Comparison of ENCODE assay signal across 8 cellular contexts in the genomic region with DNA sequence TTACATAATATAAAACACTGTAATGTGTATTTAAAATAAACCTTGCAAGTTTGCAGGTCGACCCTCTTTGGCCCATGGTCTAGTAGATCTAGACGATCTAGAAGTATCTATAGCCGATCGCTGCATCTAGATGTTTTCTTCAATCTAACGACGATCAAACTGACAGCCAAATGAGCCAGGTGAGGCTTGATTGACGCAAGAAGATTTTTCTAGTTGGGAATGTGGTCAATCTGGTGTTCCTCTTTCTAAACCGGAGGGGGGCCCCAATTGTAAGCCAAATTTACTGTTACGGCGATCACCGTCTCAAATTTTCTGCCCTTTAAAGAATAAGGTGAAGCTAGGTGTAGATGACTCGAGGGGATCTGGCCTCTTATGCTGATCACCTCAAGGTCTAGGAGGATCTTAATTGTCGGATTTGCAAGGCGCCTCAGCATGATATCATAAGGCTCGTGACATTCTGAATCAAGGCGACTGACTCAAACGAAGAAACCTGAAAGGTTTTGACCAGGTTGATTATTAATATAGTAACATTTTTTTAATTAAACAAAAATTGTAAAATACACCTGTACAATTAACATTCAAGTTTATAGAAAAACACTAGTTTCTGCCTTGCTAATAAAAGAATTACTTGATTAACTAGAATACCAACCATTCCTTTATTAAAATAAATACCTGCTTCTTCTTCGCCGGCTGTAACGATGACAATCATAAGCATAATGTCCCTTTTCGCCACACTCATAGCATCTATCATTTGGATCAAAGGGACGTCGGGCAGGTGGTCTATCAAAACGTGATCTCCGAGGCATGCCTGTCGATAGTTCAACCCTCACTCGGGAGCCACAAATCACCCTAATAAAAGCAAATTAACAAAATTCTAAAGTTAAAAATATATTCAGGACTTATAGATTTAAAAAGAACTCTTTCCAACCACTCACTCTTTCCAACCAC. TPM values are rescaled to one million over a fixed set of nuclear protein-coding genes. Genes with fewer than 3 reads are reported as not detected.
DNase-seq lines count a peak whose midpoint lies in the region; ATAC-seq and TF ChIP-seq lines count a peak whose summit lies in the region.

No MANE protein-coding gene starts in this region.

- no peak overlapping the region for H4K91ac ChIP-seq in mesenchymal stem cell (ENCODE audit: low read length)

- no peaks in the 10 kb centered on the region for H3K79me1 ChIP-seq in mesenchymal stem cell (replicated peaks; ENCODE audit: low read length, poor library complexity, severe bottlenecking)

- no peak overlapping the region for H3K23ac ChIP-seq in mesenchymal stem cell (ENCODE audit: low read length in 2 of 2)

- no peak overlapping the region for H2AFZ ChIP-seq in mesenchymal stem cell (ENCODE audit: low read depth, low read length)

- H3K9me3 ChIP-seq in mesenchymal stem cell (ENCODE audit: control insufficient read depth, low read length): no peaks in the 10 kb centered on the region

- H2BK5ac ChIP-seq in mesenchymal stem cell (ENCODE audit: low read depth, low read length, poor library complexity, severe bottlenecking): no peak overlapping the region

- peak overlapping the region; percentile 97 for H3K4me3 ChIP-seq in astrocyte of the cerebellum (ENCODE audit: low read depth, low read length)
- peak overlapping the region; percentile 25 to 100 for H3K4me3 ChIP-seq in mesenchymal stem cell (ENCODE audit: insufficient read depth in 1 of 2, low read depth in 1 of 2, low read length in 2 of 2)

- H3K27ac ChIP-seq in mesenchymal stem cell (ENCODE audit: low read length, poor library complexity, severe bottlenecking): no peak overlapping the region

- TF ChIP-seq CTCF in astrocyte of the cerebellum (IDR thresholded peaks at IDR 0.05; ENCODE audit: low read depth, low read length, missing control alignments): no peak

- in situ Hi-C loops in astrocyte of the cerebellum (cut with HindIII; ENCODE audit: low sequenced_read_pairs): loop anchor here (25.0 kb wide), 2 partner anchors 437 to 687 kb away; no protein-coding TSS in a partner anchor

- H3K9ac ChIP-seq in mesenchymal stem cell (ENCODE audit: low read length): peak overlapping the region; percentile 100

- ATAC-seq in GM18511 (IDR thresholded peaks at IDR 0.05; ENCODE audit: unreplicated experiment): no peak

- H4K8ac ChIP-seq in mesenchymal stem cell (ENCODE audit: low read length): no peak overlapping the region

- H3K4me2 ChIP-seq in mesenchymal stem cell (ENCODE audit: low read length, poor library complexity, severe bottlenecking): peak overlapping the region; percentile 57

- H3K27me3 ChIP-seq in mesenchymal stem cell (ENCODE audit: control insufficient read depth in 1 of 2, insufficient read depth in 1 of 2, low read length in 2 of 2): no peaks in the 10 kb centered on the region

- H3K4me1 ChIP-seq in mesenchymal stem cell (ENCODE audit: control insufficient read depth, insufficient read depth, low read depth, low read length): peaks cover 9% of the 10 kb centered on the region

- DNase-seq in stimulated activated CD4-positive, alpha-beta T cell treated with anti-CD3 and anti-CD28 coated beads, Interleukin-1b, Interleukin-23, amount 100 ng/mL, for 48 hours: peak; percentile 36
- no peak for DNase-seq in stimulated activated CD4-positive, alpha-beta T cell treated with anti-CD3 and anti-CD28 coated beads, Interleukin-2, amount 100 ng/mL, for 24 hours
- DNase-seq in astrocyte of the cerebellum (ENCODE audit: low read depth) (no peak), mesenchymal stem cell (no peak), NCI-H2107 (lab: John Stamatoyannopoulos, UW) (no peak), cerebellar nuclear complex (lab: John Stamatoyannopoulos, UW) (no peak), AG08395 (ENCODE audit: low spot score) (no peak)

- H3K18ac ChIP-seq in mesenchymal stem cell (ENCODE audit: low read depth in 1 of 2, low read length in 2 of 2): no peak overlapping the region

- no peak overlapping the region for H3K14ac ChIP-seq in mesenchymal stem cell (ENCODE audit: low read length in 2 of 2)

- H2BK120ac ChIP-seq in mesenchymal stem cell (ENCODE audit: low read depth, low read length): no peak overlapping the region

- peaks cover 13 to 58% of the 10 kb centered on the region in 2 experiments for H3K36me3 ChIP-seq in mesenchymal stem cell (ENCODE audit: control insufficient read depth in 1 of 2, insufficient read depth in 2 of 2, low read depth in 1 of 2, low read length in 2 of 2)

- H3K4ac ChIP-seq in mesenchymal stem cell (ENCODE audit: low read depth in 1 of 2, low read length in 2 of 2): no peak overlapping the region

- no peak overlapping the region for H2BK12ac ChIP-seq in mesenchymal stem cell (ENCODE audit: low read length in 2 of 2)

- no peak overlapping the region for H2BK15ac ChIP-seq in mesenchymal stem cell (ENCODE audit: low read depth, poor library complexity, severe bottlenecking)

- 85% methylated on average over 23 of the region's 27 CpGs for WGBS in mesenchymal stem cell

- H2AK5ac ChIP-seq in mesenchymal stem cell (ENCODE audit: low read length, severe bottlenecking): no peak overlapping the region

RNA-seq across cellular contexts. Expression of a gene that starts 2.0 kb away (rescaled TPM):
- polyA plus RNA-seq in mesenchymal stem cell (2013, experiment 1 of 2): 99.0 TPM
- polyA plus RNA-seq in mesenchymal stem cell (2013, experiment 2 of 2): 108 TPM

RNA-seq across cellular contexts. Expression of a gene that starts 28.9 kb away (rescaled TPM):
- 7.1 TPM for polyA plus RNA-seq in mesenchymal stem cell (2013, experiment 1 of 2)
- 7.4 TPM for polyA plus RNA-seq in mesenchymal stem cell (2013, experiment 2 of 2)
